In the genomic region with DNA sequence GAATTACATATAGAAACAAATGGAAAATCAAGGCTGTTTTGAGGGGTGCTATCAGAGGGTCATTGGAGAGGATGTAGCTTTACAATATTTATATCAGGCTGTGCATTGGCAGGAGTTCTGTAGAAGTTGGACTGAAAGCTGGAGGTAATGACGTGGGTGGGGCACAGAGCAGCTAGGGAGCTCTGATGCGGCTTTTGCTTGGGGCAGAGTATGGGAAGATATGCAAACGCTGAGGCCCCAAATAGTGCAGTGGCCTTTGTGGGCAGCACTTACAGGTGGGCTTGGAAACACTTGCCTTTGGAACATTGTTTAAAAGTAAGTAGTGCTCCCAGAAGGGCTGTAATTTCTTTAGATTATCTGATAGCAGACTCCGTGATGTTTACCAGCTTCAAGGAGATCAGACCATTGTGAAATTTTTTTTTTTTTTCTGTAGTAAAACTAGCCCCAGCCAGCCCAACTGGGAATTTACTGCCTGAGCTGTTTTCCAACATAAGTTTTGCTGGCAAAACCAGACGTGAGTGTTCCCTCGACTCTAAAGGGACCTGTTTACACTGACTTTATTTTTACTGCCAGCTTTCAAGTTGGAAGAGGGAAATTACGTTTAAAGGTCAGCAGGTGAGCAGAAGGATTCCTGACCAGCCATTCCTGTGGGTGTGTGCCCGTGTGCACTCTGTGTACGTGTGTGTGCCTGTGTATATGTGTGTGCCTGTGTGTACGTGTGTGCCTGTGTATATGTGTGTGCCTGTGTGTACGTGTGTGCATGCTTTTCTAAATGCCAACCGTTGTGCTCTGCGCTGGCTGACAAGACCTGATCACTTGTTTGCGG, we compare ENCODE assay signal across 11 cellular contexts. TPM values are rescaled to one million over a fixed set of nuclear protein-coding genes. Genes with fewer than 3 reads are reported as not detected.
DNase-seq lines count a peak whose midpoint lies in the region; ATAC-seq, FAIRE-seq and TF ChIP-seq lines count a peak whose summit lies in the region.
"Had no signal": no experiment of that assay in that cellular context is flagged by ENCODE, and none has a peak within 500 bp of the region (broad histone marks: within the 10 kb centered on the region; RNA-seq: fewer than 3 reads in every experiment).

MAB21L3 (plus strand) TSS at position 204 of the 826 bp plus-strand sequence. CDS start 1,217 bp downstream, outside the sequence.

- H3K4me3 ChIP-seq in A549: no peak within 1 kb of the TSS; the same call in 2 of the 3 replicates
- H3K4me3 ChIP-seq in hepatocyte: no peak within 1 kb of the TSS
- H3K4me3 ChIP-seq: uterus had no signal

- H3K4me1 ChIP-seq in A549 (peaks cover 28% of the 10 kb centered on the region), hepatocyte (ENCODE audit: insufficient read depth) (peaks cover 37% of the 10 kb centered on the region)
- H3K4me1 ChIP-seq: parathyroid adenoma, uterus had no signal

- peak within 1 kb of the TSS; percentile 19 for H2AFZ ChIP-seq in hepatocyte
- H2AFZ ChIP-seq: parathyroid adenoma had no signal

- H3K4me2 ChIP-seq in A549 (peak within 1 kb of the TSS; percentile 82), hepatocyte (peak within 1 kb of the TSS; percentile 60)

- CTCF ChIA-PET in A549 (lab: Yijun Ruan, JAX): interaction anchor here (1.5 kb wide), 1 partner anchor 28 kb away, joined by 11 read pairs; no protein-coding TSS in a partner anchor

- H3K9me3 ChIP-seq in A549 (no peaks in the 10 kb centered on the region), hepatocyte (ENCODE audit: low read depth) (no peaks in the 10 kb centered on the region)
- H3K9me3 ChIP-seq: uterus had no signal

- POLR2A ChIA-PET in A549 (lab: Yijun Ruan, JAX): no interaction called here

- no peaks in the 10 kb centered on the region for H3K36me3 ChIP-seq in hepatocyte (replicated peaks; ENCODE audit: insufficient read depth, low read depth)
- H3K36me3 ChIP-seq: uterus had no signal

- H3K79me2 ChIP-seq in hepatocyte: no peaks in the 10 kb centered on the region
- H3K79me2 ChIP-seq: parathyroid adenoma had no signal

- TF ChIP-seq POLR2A in A549 (IDR thresholded peaks at IDR 0.05; ENCODE audit: low read length) (no peak), GM12892 (IDR thresholded peaks at IDR 0.05; ENCODE audit: low read depth, low read length) (no peak)

- ATAC-seq in A549 (no peak), GM19463 (IDR thresholded peaks at IDR 0.05; ENCODE audit: unreplicated experiment) (peak; percentile 63), HG03432 (IDR thresholded peaks at IDR 0.05; ENCODE audit: unreplicated experiment) (peak; percentile 74)

- H3K27ac ChIP-seq in A549: peak within 1 kb of the TSS; percentile 72 to 82
- H3K27ac ChIP-seq in hepatocyte: peak within 1 kb of the TSS; percentile 89
- H3K27ac ChIP-seq: parathyroid adenoma, uterus had no signal

- 78% methylated on average over 13 of the region's 14 CpGs for WGBS in A549 (ENCODE audit: missing lambda C conversion rate)
- 24% methylated on average over 14 of the region's 14 CpGs for WGBS in hepatocyte (ENCODE audit: low lambda C conversion rate, missing lambda C conversion rate)

- FAIRE-seq in A549 (lab: Jason Lieb, UNC): no peak
- FAIRE-seq in GM12892 (lab: Jason Lieb, UNC): no peak

- no peaks in the 10 kb centered on the region for H3K9me2 ChIP-seq in hepatocyte (replicated peaks; ENCODE audit: insufficient read depth)

- no peak for TF ChIP-seq EP300 in A549 (IDR thresholded peaks at IDR 0.05)

- TF ChIP-seq RAD21 in A549 (conservative IDR thresholded peaks at IDR 0.05 in 1 of 2, IDR thresholded peaks at IDR 0.05 in 1 of 2): no peak

- no peak for TF ChIP-seq CTCF in A549 (IDR thresholded peaks at IDR 0.05)
- TF ChIP-seq CTCF in hepatocyte (IDR thresholded peaks at IDR 0.05; ENCODE audit: poor library complexity): no peak

- no peaks in the 10 kb centered on the region for H4K20me1 ChIP-seq in hepatocyte (ENCODE audit: insufficient read depth, poor library complexity, severe bottlenecking)

- H3K27me3 ChIP-seq in hepatocyte: no peaks in the 10 kb centered on the region
- H3K27me3 ChIP-seq: uterus had no signal

- DNase-seq in A549 (ENCODE audit: low read depth in 1 of 2, low spot score in 1 of 2) (no peak), hepatocyte (ENCODE audit: low spot score) (peak; percentile 70), GM12892 (ENCODE audit: insufficient read length) (no peak), NOMO-1 treated with DMSO at 0.1 percent for 48 hours (lab: John Stamatoyannopoulos, UW; ENCODE audit: unreplicated experiment) (no peak), NCI-H510A treated with DMSO at 0.1 percent for 48 hours (lab: John Stamatoyannopoulos, UW) (no peak)
- no peak for DNase-seq in activated CD4-positive, CD25-positive, alpha-beta regulatory T cell treated with anti-CD3 and anti-CD28 coated beads, Interleukin-2, amount 50 U/mL, for 72 hours
- DNase-seq: NCI-H510A, uterus had no signal

TF ChIP-seq in A549, 52 proteins besides CTCF, POLR2A, EP300 and RAD21:
- TF ChIP-seq CBX8 (IDR thresholded peaks at IDR 0.05): no peak
- no peak for TF ChIP-seq PHF8 (IDR thresholded peaks at IDR 0.05; ENCODE audit: borderline replicate concordance, low read depth)
- no peak for TF ChIP-seq CEBPB (IDR thresholded peaks at IDR 0.05)
- no peak for TF ChIP-seq SREBF2 (IDR thresholded peaks at IDR 0.05)
- TF ChIP-seq TFCP2L1 (CRISPR knock-in tag; IDR thresholded peaks at IDR 0.05): no peak
- no peak for TF ChIP-seq NR3C1 (IDR thresholded peaks at IDR 0.05)
- no peak for TF ChIP-seq EHF (CRISPR knock-in tag; IDR thresholded peaks at IDR 0.05)
- TF ChIP-seq NFE2L2 (conservative IDR thresholded peaks at IDR 0.05; ENCODE audit: low read length): no peak
- TF ChIP-seq RARB (CRISPR knock-in tag; IDR thresholded peaks at IDR 0.05): no peak
- no peak for TF ChIP-seq RFX5 (IDR thresholded peaks at IDR 0.05)
- TF ChIP-seq RNF2 (IDR thresholded peaks at IDR 0.05; ENCODE audit: borderline replicate concordance, low read depth): no peak
- TF ChIP-seq SMC3 (IDR thresholded peaks at IDR 0.05): no peak
- TF ChIP-seq POLR2AphosphoS2 (conservative IDR thresholded peaks at IDR 0.05; ENCODE audit: low read length): no peak
- no peak for TF ChIP-seq HOXB5 (CRISPR knock-in tag; IDR thresholded peaks at IDR 0.05)
- TF ChIP-seq, protein P1, sequence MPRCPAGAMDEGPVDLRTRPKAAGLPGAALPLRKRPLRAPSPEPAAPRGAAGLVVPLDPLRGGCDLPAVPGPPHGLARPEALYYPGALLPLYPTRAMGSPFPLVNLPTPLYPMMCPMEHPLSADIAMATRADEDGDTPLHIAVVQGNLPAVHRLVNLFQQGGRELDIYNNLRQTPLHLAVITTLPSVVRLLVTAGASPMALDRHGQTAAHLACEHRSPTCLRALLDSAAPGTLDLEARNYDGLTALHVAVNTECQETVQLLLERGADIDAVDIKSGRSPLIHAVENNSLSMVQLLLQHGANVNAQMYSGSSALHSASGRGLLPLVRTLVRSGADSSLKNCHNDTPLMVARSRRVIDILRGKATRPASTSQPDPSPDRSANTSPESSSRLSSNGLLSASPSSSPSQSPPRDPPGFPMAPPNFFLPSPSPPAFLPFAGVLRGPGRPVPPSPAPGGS (IDR thresholded peaks at IDR 0.05): no peak
- TF ChIP-seq HDAC2 (IDR thresholded peaks at IDR 0.05): no peak
- no peak for TF ChIP-seq MYC (IDR thresholded peaks at IDR 0.05; ENCODE audit: borderline replicate concordance, low read length)
- TF ChIP-seq ZFP36 (IDR thresholded peaks at IDR 0.05; ENCODE audit: borderline replicate concordance, partially characterized antibody): no peak

RNA-seq across cellular contexts. Expression of gene MAB21L3, which starts in this region (rescaled TPM):
- polyA plus RNA-seq in A549 (2011; rRNA removed) (0.09 and 0.30 TPM in 2 replicates), A549 (2017; fragmentation: RNase III; extraction: RNeasy Plus Mini Kit Qiagen cat#74134 plus additional on column Dnase treatment) (0.03 TPM in 2 of 3 replicates, not detected in the other), hepatocyte (0.54 and 0.74 TPM in 2 replicates)
- 0.01 TPM in 1 of 2 replicates, not detected in the other for polyA plus RNA-seq in A549 (2012; cell fraction: cytosol; rRNA removed)
- polyA plus RNA-seq in A549 (2012; cell fraction: nucleus; rRNA removed): 0.04 TPM in 1 of 2 replicates, not detected in the other
- 0.21 TPM in 1 of 2 replicates, not detected in the other for polyA minus RNA-seq in A549 (2011; rRNA and poly(A)+ RNA removed)
- total RNA-seq in hepatocyte: 0.24 and 0.47 TPM in 2 replicates
- polyA plus RNA-seq in GM12892 (2012; ENCODE audit: missing spikeins): 0.25 TPM
- total RNA-seq: uterus had no signal

Comparison
In these comparisons a context has a peak if more than half of its experiments do, and no peak if none do; other contexts are left out.
1. Peak in DNase-seq, H3K27ac ChIP-seq and H3K4me2 ChIP-seq in hepatocyte; RNA of the gene not detected or under 1 TPM.
2. ATAC-seq: peak in GM19463 (single experiment) and HG03432 (single experiment); none in A549 (0 of 2).